ENCODE assay signal across 9 cellular contexts in the genomic region with DNA sequence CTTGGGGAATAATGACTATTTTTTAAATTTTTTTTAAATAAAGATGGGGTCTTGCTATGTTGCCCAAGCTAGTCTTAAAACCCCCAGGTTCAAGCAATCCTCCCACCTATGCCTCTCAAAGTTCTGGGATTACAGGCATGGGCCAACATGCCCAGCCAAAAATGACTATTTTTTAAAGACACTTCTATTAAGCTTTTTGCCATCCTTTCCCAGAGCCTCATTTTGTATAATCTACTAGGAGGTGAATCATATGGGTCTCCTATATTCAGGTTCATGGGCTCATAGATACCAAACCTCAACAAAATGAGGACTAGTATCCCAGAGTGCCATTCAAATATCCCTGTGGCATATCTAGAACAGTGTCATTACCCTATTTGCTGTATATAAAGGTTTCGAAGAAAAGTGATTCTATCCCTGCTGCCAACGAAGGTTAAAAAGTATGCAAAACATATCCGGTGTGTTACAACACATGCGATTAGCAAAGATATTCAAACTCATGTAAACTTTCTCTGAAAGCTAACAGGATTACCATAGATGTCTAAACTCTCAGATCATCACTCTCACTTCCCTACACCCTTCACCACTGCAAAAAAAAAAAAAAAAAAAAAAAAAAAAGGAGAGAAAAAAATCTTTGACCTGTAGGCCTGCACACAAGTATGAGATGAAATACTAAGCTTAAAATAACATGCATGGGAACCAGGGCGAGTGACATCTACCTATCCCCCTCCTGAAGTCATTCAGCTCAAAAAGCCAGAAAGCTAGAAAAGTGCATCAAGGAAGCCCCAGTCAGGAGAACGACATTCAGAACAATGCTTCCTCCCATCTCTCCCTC. TPM values are rescaled to one million over a fixed set of nuclear protein-coding genes. Genes with fewer than 3 reads are reported as not detected.
DNase-seq lines count a peak whose midpoint lies in the region; ATAC-seq, FAIRE-seq and TF ChIP-seq lines count a peak whose summit lies in the region.
"Had no signal": no experiment of that assay in that cellular context is flagged by ENCODE, and none has a peak within 500 bp of the region (broad histone marks: within the 10 kb centered on the region; RNA-seq: fewer than 3 reads in every experiment).

No MANE protein-coding gene starts in this region.

- no peaks in the 10 kb centered on the region; the same call in 2 of the 3 replicates for H3K9me3 ChIP-seq in GM12878 (replicated peaks; ENCODE audit: control insufficient read depth, insufficient read depth, low read length)
- H3K9me3 ChIP-seq in kidney (ENCODE audit: control insufficient read depth in 1 of 2, low read length in 2 of 2): no peaks in the 10 kb centered on the region

- no peak for TF ChIP-seq RAD21 in GM12878 (IDR thresholded peaks at IDR 0.05; ENCODE audit: insufficient read depth, low read depth, low read length)

- RAD21 ChIA-PET in GM12878 (lab: Charles Lee; ENCODE audit: unreplicated experiment): interaction anchor here (0.6 to 11.0 kb wide), 12 partner anchors 7 to 1508 kb away, joined by 3 to 192 read pairs (median 5); a partner anchor contains a TSS

- TF ChIP-seq CTCF in GM12878 (IDR thresholded peaks at IDR 0.05 in 2 of 3, conservative IDR thresholded peaks at IDR 0.05 in 1 of 3; ENCODE audit: control insufficient read depth in 2 of 3, extremely low read depth in 1 of 3, insufficient read depth in 1 of 3, low read depth in 3 of 3, low read length in 3 of 3) (no peak), kidney (IDR thresholded peaks at IDR 0.05; ENCODE audit: borderline replicate concordance, extremely low read depth, insufficient read depth) (no peak)

- ATAC-seq in GM19452 (IDR thresholded peaks at IDR 0.05; ENCODE audit: unreplicated experiment) (peak; percentile 76), HG03354 (IDR thresholded peaks at IDR 0.05; ENCODE audit: poor library complexity, severe bottlenecking, unreplicated experiment) (peak; percentile 78), GM12878 (peak; percentile 79)

- intact Hi-C loops in GM12878 (cut with micrococcal nuclease; ENCODE audit: unreplicated experiment): loop anchor here (2.0 to 5.0 kb wide), 2 partner anchors 22 to 46 kb away; a partner anchor contains a TSS
- intact Hi-C loops in kidney (cut with DNase I): no loop called here

- H3K4me1 ChIP-seq in GM12878 (ENCODE audit: control insufficient read depth, insufficient read depth, low read length) (peaks cover 52% of the 10 kb centered on the region), kidney (ENCODE audit: control insufficient read depth in 1 of 2, insufficient read depth in 1 of 2, low read depth in 1 of 2, low read length in 2 of 2) (no peaks in the 10 kb centered on the region)

- H3K36me3 ChIP-seq in GM12878 (ENCODE audit: control insufficient read depth in 2 of 2, insufficient read depth in 2 of 2, low read length in 1 of 2): peaks cover 1 to 14% of the 10 kb centered on the region in 2 experiments
- H3K36me3 ChIP-seq in kidney (ENCODE audit: control insufficient read depth in 1 of 2, insufficient read depth in 2 of 2, low read length in 2 of 2): no peaks in the 10 kb centered on the region

- DNase-seq in CD1c-positive myeloid dendritic cell (ENCODE audit: extremely low spot score): peak; percentile 85
- peak; percentile 91 for DNase-seq in GM12878 (ENCODE audit: low read depth, low spot score)
- no peak for DNase-seq in hepatic stellate cell (ENCODE audit: low spot score)
- no peak for DNase-seq in amniotic stem cell (lab: John Stamatoyannopoulos, UW)
- DNase-seq in kidney: no peak
- DNase-seq in activated CD8-positive, alpha-beta memory T cell treated with anti-CD3 and anti-CD28 coated beads, Interleukin-2, amount 50 U/mL, for 48 hours: no peak

- FAIRE-seq in GM12878 (lab: Jason Lieb, UNC) (peak; percentile 78), kidney (lab: Jason Lieb, UNC) (no peak)
- FAIRE-seq: TTC549 had no signal

- no peaks in the 10 kb centered on the region for H3K27me3 ChIP-seq in GM12878 (replicated peaks in 1 of 2; ENCODE audit: control insufficient read depth in 2 of 2, insufficient read depth in 2 of 2, low read length in 1 of 2)

- H3K79me2 ChIP-seq in GM12878 (ENCODE audit: control insufficient read depth, insufficient read depth, low read length): peaks cover 86% of the 10 kb centered on the region

- POLR2A ChIA-PET in GM12878 (lab: Charles Lee): interaction anchor here (0.7 to 5.0 kb wide), 10 partner anchors 9 to 404 kb away, joined by 3 to 71 read pairs (median 6); no protein-coding TSS in a partner anchor

- 7% methylated on average over 6 of the region's 6 CpGs for WGBS in GM12878 (ENCODE audit: insufficient coverage, insufficient replicate concordance, low lambda C conversion rate, missing lambda C conversion rate)

- peak; percentile 40 to 82; a peak in 2 of 4 replicates for TF ChIP-seq EP300 in GM12878 (IDR thresholded peaks at IDR 0.05; ENCODE audit: borderline replicate concordance in 1 of 2, control insufficient read depth in 1 of 2, low read depth in 2 of 2, low read length in 2 of 2)

- SMC1A ChIA-PET in GM12878 (lab: Charles Lee; ENCODE audit: uncharacterized antibody, unreplicated experiment): interaction anchor here (0.8 to 15.4 kb wide), 13 partner anchors 9 to 116 kb away, joined by 3 to 272 read pairs (median 5); a partner anchor contains a TSS

- H3K4me3 ChIP-seq in GM12878 (peak overlapping the region; percentile 53), kidney (ENCODE audit: low read length in 2 of 2) (no peak overlapping the region)

- no peak overlapping the region; the same call in 1 of the 2 replicates for H2AFZ ChIP-seq in GM12878 (ENCODE audit: control insufficient read depth, low read depth, low read length)

- in situ Hi-C loops in GM12878 (cut with MboI): no loop called here

- H3K27ac ChIP-seq in GM12878 (ENCODE audit: control insufficient read depth, insufficient read depth) (peak overlapping the region; percentile 98), kidney (ENCODE audit: low read depth in 2 of 2, low read length in 2 of 2) (peak overlapping the region in 1 of 2 donors; percentile 15)

- CTCF ChIA-PET in GM12878 (lab: Yijun Ruan, JAX): interaction anchor here (0.7 to 1.9 kb wide), 9 partner anchors 9 to 49 kb away, joined by 3 to 11 read pairs (median 4); no protein-coding TSS in a partner anchor

- peak overlapping the region; percentile 83 for H3K4me2 ChIP-seq in GM12878 (ENCODE audit: control insufficient read depth, insufficient read depth)

- H4K20me1 ChIP-seq in GM12878 (ENCODE audit: control insufficient read depth, insufficient read depth): no peaks in the 10 kb centered on the region

- peak overlapping the region; percentile 67 for H3K9ac ChIP-seq in GM12878 (ENCODE audit: control insufficient read depth, insufficient read depth, low read length)
- H3K9ac ChIP-seq in kidney (ENCODE audit: low read length in 2 of 2): no peak overlapping the region

- TF ChIP-seq POLR2A in GM12878 (IDR thresholded peaks at IDR 0.05; ENCODE audit: low read depth, low read length): no peak

- TSS peak; percentile 88 for BruUV-seq in GM12878 (replicated peaks; lab: Mats Ljungman, UMichigan)

TF ChIP-seq in GM12878, 131 proteins besides CTCF, POLR2A, EP300 and RAD21 (continues in another document):
- TF ChIP-seq, protein P1, sequence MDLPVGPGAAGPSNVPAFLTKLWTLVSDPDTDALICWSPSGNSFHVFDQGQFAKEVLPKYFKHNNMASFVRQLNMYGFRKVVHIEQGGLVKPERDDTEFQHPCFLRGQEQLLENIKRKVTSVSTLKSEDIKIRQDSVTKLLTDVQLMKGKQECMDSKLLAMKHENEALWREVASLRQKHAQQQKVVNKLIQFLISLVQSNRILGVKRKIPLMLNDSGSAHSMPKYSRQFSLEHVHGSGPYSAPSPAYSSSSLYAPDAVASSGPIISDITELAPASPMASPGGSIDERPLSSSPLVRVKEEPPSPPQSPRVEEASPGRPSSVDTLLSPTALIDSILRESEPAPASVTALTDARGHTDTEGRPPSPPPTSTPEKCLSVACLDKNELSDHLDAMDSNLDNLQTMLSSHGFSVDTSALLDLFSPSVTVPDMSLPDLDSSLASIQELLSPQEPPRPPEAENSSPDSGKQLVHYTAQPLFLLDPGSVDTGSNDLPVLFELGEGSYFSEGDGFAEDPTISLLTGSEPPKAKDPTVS (IDR thresholded peaks at IDR 0.05; ENCODE audit: low read depth, low read length): no peak
- TF ChIP-seq ZNF217 (IDR thresholded peaks at IDR 0.05) (no peak), ZSCAN29 (IDR thresholded peaks at IDR 0.05) (no peak), FOXK2 (IDR thresholded peaks at IDR 0.05) (no peak), TBL1XR1 (IDR thresholded peaks at IDR 0.05; ENCODE audit: low read depth, low read length) (peak; percentile 80), IKZF2 (IDR thresholded peaks at IDR 0.05) (peak in 1 of 2 experiments; percentile 34; a peak in 1 of 4 replicates), RB1 (IDR thresholded peaks at IDR 0.05; ENCODE audit: borderline replicate concordance) (no peak), POLR2AphosphoS5 (IDR thresholded peaks at IDR 0.05; ENCODE audit: low read length) (peak; percentile 37; the same call in 1 of the 2 replicates), MTA2 (IDR thresholded peaks at IDR 0.05; ENCODE audit: low read depth) (0 out of 2 replicates have a peak, but pooled peaks have one; percentile 6), WRNIP1 (IDR thresholded peaks at IDR 0.05; ENCODE audit: borderline replicate concordance, low read depth, low read length) (no peak), CEBPB (IDR thresholded peaks at IDR 0.05; ENCODE audit: borderline replicate concordance in 1 of 2, low read depth in 2 of 2, low read length in 2 of 2) (0 out of 4 replicates have a peak, but pooled peaks of 1 of the 2 experiments have one; percentile 13), POLR2AphosphoS2 (IDR thresholded peaks at IDR 0.05; ENCODE audit: low read depth, low read length) (no peak)

RNA-seq across cellular contexts. Expression of a gene that starts 23.5 kb away (rescaled TPM):
- 640 and 681 TPM in 2 replicates for total RNA-seq in GM12878 (2013; cell fraction: nucleolus; rRNA removed)
- 117 and 134 TPM in 2 replicates for total RNA-seq in GM12878 (2014; rRNA removed)
- 79.2 and 86.3 TPM in 2 replicates for total RNA-seq in GM12878 (2014; rRNA removed; fragmentation: Illumina TruSeq; extraction: Trizol)
- 178 and 180 TPM in 2 replicates for total RNA-seq in GM12878 (2021)
- polyA plus RNA-seq in GM12878 (2011; ENCODE audit: low read depth): 101 TPM
- polyA plus RNA-seq in GM12878 (2011; rRNA removed): 233 and 246 TPM in 2 replicates
- polyA plus RNA-seq in GM12878 (2011; cell fraction: cytosol; rRNA removed): 320 and 350 TPM in 2 replicates
- 448 and 489 TPM in 2 replicates for polyA plus RNA-seq in GM12878 (2011; cell fraction: nucleus; rRNA removed)
- polyA plus RNA-seq in GM12878 (2012): 110 and 124 TPM in 2 replicates
- polyA plus RNA-seq in GM12878 (2014; fragmentation: Illumina TruSeq; extraction: Trizol): 136 and 149 TPM in 2 replicates
- polyA plus RNA-seq in GM12878 (2014; fragmentation: Nextera tagmentation; extraction: Ambion mirVana): 10 to 100 TPM in 1 of 2 experiments, 1 to 10 TPM in 1; 9.9 to 26.8 TPM
- polyA plus RNA-seq in GM12878 (2014; rRNA removed): 143 and 152 TPM in 2 replicates
- polyA plus RNA-seq in GM12878 (2016; fragmentation: Nextera tagmentation; extraction: Ambion mirVana): 10 to 100 TPM; 55.0 to 55.2 TPM
- 462 and 470 TPM in 2 replicates for polyA minus RNA-seq in GM12878 (2011; rRNA and poly(A)+ RNA removed)
- polyA minus RNA-seq in GM12878 (2011; cell fraction: cytosol; rRNA and poly(A)+ RNA removed): 122 and 141 TPM in 2 replicates
- 280 and 319 TPM in 2 replicates for polyA minus RNA-seq in GM12878 (2011; cell fraction: nucleus; rRNA and poly(A)+ RNA removed)
- 98.8 TPM for total RNA-seq in kidney
- 57.2 TPM for polyA plus RNA-seq in kidney (ENCODE audit: insufficient read depth, low read depth, low replicate concordance)

Comparison
In these comparisons a context has a peak if more than half of its experiments do, and no peak if none do; other contexts are left out.
1. DNase-seq: peak in CD1c-positive myeloid dendritic cell (single experiment) and GM12878 (single experiment); none in hepatic stellate cell (single experiment), amniotic stem cell (single experiment), kidney (single experiment) and activated CD8-positive, alpha-beta memory T cell treated with anti-CD3 and anti-CD28 coated beads, Interleukin-2, amount 50 U/mL, for 48 hours (single experiment).
2. Peak in every context shown above with its lines, with median percentiles within 50 percentile points of each other: ATAC-seq.